ENCODE assay signal across 18 cellular contexts in genomic region chr5:91168859-91169258, GRCh38.
DNase-seq lines count a peak whose midpoint lies in the region; ATAC-seq, FAIRE-seq and TF ChIP-seq lines count a peak whose summit lies in the region.
"Had no signal": no experiment of that assay in that cellular context is flagged by ENCODE, and none has a peak within 500 bp of the region (broad histone marks: within the 10 kb centered on the region; RNA-seq: fewer than 3 reads in every experiment).

No MANE protein-coding gene starts in this region.

- no peaks in the 10 kb centered on the region for H3K27me3 ChIP-seq in GM12878 (replicated peaks in 1 of 2; ENCODE audit: control insufficient read depth in 2 of 2, insufficient read depth in 2 of 2, low read length in 1 of 2)
- H3K27me3 ChIP-seq in HAP-1 (ENCODE audit: low read depth), result no peaks in the 10 kb centered on the region
- H3K27me3 ChIP-seq: BE2C had no signal

- TF ChIP-seq EP300 in GM12878 (IDR thresholded peaks at IDR 0.05; ENCODE audit: borderline replicate concordance in 1 of 2, control insufficient read depth in 1 of 2, low read depth in 2 of 2, low read length in 2 of 2), result no peak

- no peaks in the 10 kb centered on the region for H3K27me3 Mint-ChIP-seq in activated naive CD4-positive, alpha-beta T cell treated with anti-CD3 and anti-CD28 coated beads, Interleukin-2, amount 50 U/mL, for 24 hours

- no peak for FAIRE-seq in GM12878 (lab: Jason Lieb, UNC)
- FAIRE-seq: H1 had no signal

- H3K9me3 ChIP-seq in GM12878 (replicated peaks; ENCODE audit: control insufficient read depth, insufficient read depth, low read length), result no peaks in the 10 kb centered on the region
- H3K9me3 ChIP-seq in HAP-1, result no peaks in the 10 kb centered on the region
- H3K9me3 ChIP-seq: BE2C had no signal

- H3K4me1 Mint-ChIP-seq in activated naive CD4-positive, alpha-beta T cell treated with anti-CD3 and anti-CD28 coated beads, Interleukin-2, amount 50 U/mL, for 24 hours, result peaks cover 14% of the 10 kb centered on the region

- H3K4me3 ChIP-seq in GM12878 (no peak overlapping the region), HAP-1 (no peak overlapping the region)
- H3K4me3 ChIP-seq: K562 had no signal

- no peaks in the 10 kb centered on the region for H3K9me3 Mint-ChIP-seq in activated naive CD4-positive, alpha-beta T cell treated with anti-CD3 and anti-CD28 coated beads, Interleukin-2, amount 50 U/mL, for 24 hours
- no peaks in the 10 kb centered on the region for H3K9me3 Mint-ChIP-seq in activated naive CD4-positive, alpha-beta T cell treated with anti-CD3 and anti-CD28 coated beads, Interleukin-2, amount 50 U/mL, for 72 hours
- H3K9me3 Mint-ChIP-seq: HFFc6 had no signal

- no peak overlapping the region for H2AFZ ChIP-seq in GM12878 (ENCODE audit: control insufficient read depth, low read depth, low read length)

- TF ChIP-seq CTCF in GM12878 (IDR thresholded peaks at IDR 0.05 in 2 of 3, conservative IDR thresholded peaks at IDR 0.05 in 1 of 3; ENCODE audit: control insufficient read depth in 2 of 3, extremely low read depth in 1 of 3, insufficient read depth in 1 of 3, low read depth in 3 of 3, low read length in 3 of 3), result no peak

- H3K36me3 Mint-ChIP-seq in activated naive CD4-positive, alpha-beta T cell treated with anti-CD3 and anti-CD28 coated beads, Interleukin-2, amount 50 U/mL, for 24 hours, result peaks cover 2% of the 10 kb centered on the region
- no peaks in the 10 kb centered on the region for H3K36me3 Mint-ChIP-seq in activated naive CD4-positive, alpha-beta T cell treated with anti-CD3 and anti-CD28 coated beads, Interleukin-2, amount 50 U/mL, for 72 hours
- H3K36me3 Mint-ChIP-seq: CD4-positive, alpha-beta memory T cell had no signal

- H3K36me3 ChIP-seq in GM12878 (ENCODE audit: control insufficient read depth in 2 of 2, insufficient read depth in 2 of 2, low read length in 1 of 2) (no peaks in the 10 kb centered on the region), HAP-1 (replicated peaks) (no peaks in the 10 kb centered on the region; the same call in 1 of the 2 replicates)
- H3K36me3 ChIP-seq: BE2C had no signal

- SMC1A ChIA-PET in GM12878 (lab: Charles Lee; ENCODE audit: uncharacterized antibody, unreplicated experiment), result interaction anchor here (0.8 to 1.6 kb wide), 2 partner anchors 14 to 218 kb away, joined by 4 to 6 read pairs; no protein-coding TSS in a partner anchor

- no peak overlapping the region for H3K27ac ChIP-seq in GM12878 (ENCODE audit: control insufficient read depth, insufficient read depth)
- H3K27ac ChIP-seq: C4-2B had no signal

- no TSS peak for BruUV-seq in GM12878 (replicated peaks; lab: Mats Ljungman, UMichigan)

- peak overlapping the region; percentile 35 for H3K27ac Mint-ChIP-seq in activated naive CD4-positive, alpha-beta T cell treated with anti-CD3 and anti-CD28 coated beads, Interleukin-2, amount 50 U/mL, for 24 hours
- H3K27ac Mint-ChIP-seq in activated naive CD4-positive, alpha-beta T cell treated with anti-CD3 and anti-CD28 coated beads, Interleukin-2, amount 50 U/mL, for 72 hours, result no peak overlapping the region
- H3K27ac Mint-ChIP-seq: CD4-positive, alpha-beta memory T cell; HFFc6 had no signal

- no peaks in the 10 kb centered on the region for H4K20me1 ChIP-seq in GM12878 (ENCODE audit: control insufficient read depth, insufficient read depth)

- TF ChIP-seq POLR2A in GM12878 (IDR thresholded peaks at IDR 0.05; ENCODE audit: low read depth, low read length), result no peak

- H3K4me3 Mint-ChIP-seq in activated naive CD4-positive, alpha-beta T cell treated with anti-CD3 and anti-CD28 coated beads, Interleukin-2, amount 50 U/mL, for 24 hours, result no peak overlapping the region
- H3K4me3 Mint-ChIP-seq: CD4-positive, alpha-beta memory T cell; HFFc6 had no signal

- no peak for ATAC-seq in activated naive CD4-positive, alpha-beta T cell treated with anti-CD3 and anti-CD28 coated beads, Interleukin-2, amount 50 U/mL, for 72 hours
- ATAC-seq in GM18867 (IDR thresholded peaks at IDR 0.05; ENCODE audit: unreplicated experiment), result peak; percentile 47
- peak; percentile 66 for ATAC-seq in GM12878
- ATAC-seq: K562 had no signal

- CTCF ChIA-PET in GM12878 (lab: Yijun Ruan, JAX), result interaction anchor here (0.6 to 0.7 kb wide), 2 partner anchors 66 to 385 kb away, joined by 3 to 4 read pairs; no protein-coding TSS in a partner anchor

- in situ Hi-C loops in GM12878 (cut with MboI), result no loop called here
- in situ Hi-C loops in HAP-1 (cut with MboI; ENCODE audit: low sequenced_read_pairs), result no loop called here

- intact Hi-C loops in GM12878 (cut with micrococcal nuclease; ENCODE audit: unreplicated experiment), result no loop called here

- no peak for TF ChIP-seq RAD21 in GM12878 (IDR thresholded peaks at IDR 0.05; ENCODE audit: insufficient read depth, low read depth, low read length)

- no peak overlapping the region for H3K9ac ChIP-seq in GM12878 (ENCODE audit: control insufficient read depth, insufficient read depth, low read length)

- no peak for DNase-seq in activated naive CD4-positive, alpha-beta T cell treated with anti-CD3 and anti-CD28 coated beads, Interleukin-2, amount 50 U/mL, for 72 hours (ENCODE audit: low spot score in 2 of 2)
- DNase-seq in GM12878 (ENCODE audit: low read depth, low spot score) (no peak), HAP-1 (ENCODE audit: low spot score in 2 of 2) (no peak), DMS79 (lab: John Stamatoyannopoulos, UW) (no peak)
- no peak for DNase-seq in activated CD4-positive, alpha-beta T cell treated with anti-CD3 and anti-CD28 coated beads for 4 hours
- DNase-seq: BE2C; CD4-positive, alpha-beta memory T cell; DMS153; DND-41; GDM1; HCEC 1CT; HFFc6; Kasumi-1 had no signal

- RAD21 ChIA-PET in GM12878 (lab: Charles Lee; ENCODE audit: unreplicated experiment), result no interaction called here

- 0 out of 2 replicates have a peak, but pooled peaks cover 1% of the 10 kb centered on the region for H3K4me1 ChIP-seq in GM12878 (ENCODE audit: control insufficient read depth, insufficient read depth, low read length)
- peaks cover 23% of the 10 kb centered on the region for H3K4me1 ChIP-seq in HAP-1
- H3K4me1 ChIP-seq: BE2C had no signal

- no peaks in the 10 kb centered on the region for H3K79me2 ChIP-seq in GM12878 (ENCODE audit: control insufficient read depth, insufficient read depth, low read length)

- POLR2A ChIA-PET in GM12878 (lab: Charles Lee), result interaction anchor here (0.6 kb wide), 1 partner anchor 212 kb away, joined by 4 read pairs; no protein-coding TSS in a partner anchor

- 0% methylated on average over 1 of the region's 1 CpG for WGBS in GM12878 (ENCODE audit: insufficient coverage, insufficient replicate concordance, low lambda C conversion rate, missing lambda C conversion rate)

- no peak overlapping the region for H3K4me2 ChIP-seq in GM12878 (ENCODE audit: control insufficient read depth, insufficient read depth)

TF ChIP-seq in GM12878, 131 proteins besides CTCF, POLR2A, EP300 and RAD21 (continues in another document):
- TF ChIP-seq MLLT1 (IDR thresholded peaks at IDR 0.05) (no peak), MEF2A (IDR thresholded peaks at IDR 0.05; ENCODE audit: insufficient read depth, low read depth, low read length) (no peak), MYB (IDR thresholded peaks at IDR 0.05; ENCODE audit: borderline replicate concordance, low read depth, low read length) (no peak), HCFC1 (IDR thresholded peaks at IDR 0.05; ENCODE audit: low read length) (no peak), RFX5 (IDR thresholded peaks at IDR 0.05; ENCODE audit: low read depth, low read length) (no peak), POU2F2 (IDR thresholded peaks at IDR 0.05; ENCODE audit: borderline replicate concordance, low read depth, low read length) (no peak), RUNX3 (IDR thresholded peaks at IDR 0.05; ENCODE audit: low read length) (no peak), ASH2L (IDR thresholded peaks at IDR 0.05; ENCODE audit: borderline replicate concordance, low read depth) (no peak), MEF2B (IDR thresholded peaks at IDR 0.05; ENCODE audit: partially characterized antibody, poor library complexity, severe bottlenecking) (no peak), MXI1 (IDR thresholded peaks at IDR 0.05; ENCODE audit: low read depth, low read length) (no peak), EZH2 (IDR thresholded peaks at IDR 0.05; ENCODE audit: borderline replicate concordance, control insufficient read depth, low read depth, low read length) (no peak), TBL1XR1 (IDR thresholded peaks at IDR 0.05; ENCODE audit: low read depth, low read length) (no peak), BCLAF1 (IDR thresholded peaks at IDR 0.05) (no peak), ZNF217 (IDR thresholded peaks at IDR 0.05) (no peak)

Comparison
In these comparisons a context has a peak if more than half of its experiments do, and no peak if none do; other contexts are left out.
1. ATAC-seq: peak in GM18867 (single experiment) and GM12878 (single experiment); none in activated naive CD4-positive, alpha-beta T cell treated with anti-CD3 and anti-CD28 coated beads, Interleukin-2, amount 50 U/mL, for 72 hours (0 of 2).